Comparison of ENCODE assay signal across 1 cellular context in the genomic region with DNA sequence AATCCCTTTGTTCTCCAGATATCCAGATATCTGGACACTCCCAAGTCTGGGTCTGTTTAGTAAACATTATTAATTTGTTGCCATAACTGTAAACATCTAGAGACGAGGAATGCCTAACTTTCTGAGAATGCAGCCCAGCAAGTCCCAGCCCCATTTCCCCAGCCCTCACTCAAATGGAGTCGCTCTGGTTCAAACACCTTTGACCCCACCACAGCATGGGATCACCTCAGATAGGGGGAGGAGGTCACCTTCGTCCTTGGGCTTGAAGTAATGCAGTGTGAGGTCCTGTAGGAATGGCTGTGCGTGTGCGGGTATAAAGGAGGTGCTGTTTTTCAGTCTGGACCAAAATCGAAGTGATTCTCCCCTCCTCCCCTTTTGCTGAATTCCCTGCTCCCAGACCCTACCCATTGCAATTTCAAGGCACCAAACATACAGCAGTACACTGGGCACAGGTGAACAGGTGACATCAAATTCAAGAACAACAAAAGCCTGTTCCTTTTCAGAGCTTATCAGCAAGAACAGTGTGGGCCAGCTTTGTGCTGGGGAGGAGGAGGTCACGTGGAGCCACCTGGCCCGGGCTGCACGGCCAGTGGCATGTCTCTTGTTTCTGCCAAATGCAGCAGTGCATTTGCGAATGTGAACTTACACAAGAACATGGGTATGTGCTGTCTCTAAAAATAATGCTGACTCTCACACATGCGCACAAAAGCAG.
TF ChIP-seq lines count a peak whose summit lies in the region.

No MANE protein-coding gene starts in this region.

TF ChIP-seq in K562, 482 proteins besides CTCF, POLR2A, EP300 and RAD21:
- TF ChIP-seq SPI1 (IDR thresholded peaks at IDR 0.05; ENCODE audit: borderline replicate concordance, low read depth, low read length) (no peak), ZNF146 (CRISPR knock-in tag; IDR thresholded peaks at IDR 0.05; ENCODE audit: unreplicated experiment) (no peak), U2AF2 (optimal IDR thresholded peaks at IDR 0.05; ENCODE audit: low read depth, low read length) (no peak), SIN3B (IDR thresholded peaks at IDR 0.05; ENCODE audit: low read depth) (no peak), NRF1 (conservative IDR thresholded peaks at IDR 0.05 in 1 of 2, IDR thresholded peaks at IDR 0.05 in 1 of 2) (peak; percentile 29 to 36; a peak in 2 of 4 replicates), FOSL1 (tag; conservative IDR thresholded peaks at IDR 0.05) (no peak), LARP7 (IDR thresholded peaks at IDR 0.05) (no peak), RREB1 (CRISPR knock-in tag; IDR thresholded peaks at IDR 0.05) (no peak), ZBTB12 (CRISPR knock-in tag; IDR thresholded peaks at IDR 0.05) (no peak), USF2 (CRISPR knock-in tag; IDR thresholded peaks at IDR 0.05) (peak; percentile 71), POLR2B (IDR thresholded peaks at IDR 0.05; ENCODE audit: low read depth, partially characterized antibody) (no peak), GTF2E2 (tag; IDR thresholded peaks at IDR 0.05) (no peak), CBFA2T2 (conservative IDR thresholded peaks at IDR 0.05) (0 out of 2 replicates have a peak, but pooled peaks have one; percentile 17), BHLHE40 (IDR thresholded peaks at IDR 0.05; ENCODE audit: low read length) (0 out of 2 replicates have a peak, but pooled peaks have one; percentile 8), ZNF316 (IDR thresholded peaks at IDR 0.05) (0 out of 2 replicates have a peak, but pooled peaks have one; percentile 20), MAFF (IDR thresholded peaks at IDR 0.05; ENCODE audit: low read length) (no peak), NR2C2 (CRISPR knock-in tag; IDR thresholded peaks at IDR 0.05) (no peak), NR2C2 (tag; IDR thresholded peaks at IDR 0.05) (no peak), TFAM (CRISPR knock-in tag; conservative IDR thresholded peaks at IDR 0.05) (no peak), STAT5B (CRISPR knock-in tag; IDR thresholded peaks at IDR 0.05) (no peak), CBX2 (IDR thresholded peaks at IDR 0.05; ENCODE audit: insufficient read depth, low read length, poor library complexity, severe bottlenecking) (no peak), MTA2 (IDR thresholded peaks at IDR 0.05; ENCODE audit: low read depth) (no peak)
- TF ChIP-seq, protein P1, sequence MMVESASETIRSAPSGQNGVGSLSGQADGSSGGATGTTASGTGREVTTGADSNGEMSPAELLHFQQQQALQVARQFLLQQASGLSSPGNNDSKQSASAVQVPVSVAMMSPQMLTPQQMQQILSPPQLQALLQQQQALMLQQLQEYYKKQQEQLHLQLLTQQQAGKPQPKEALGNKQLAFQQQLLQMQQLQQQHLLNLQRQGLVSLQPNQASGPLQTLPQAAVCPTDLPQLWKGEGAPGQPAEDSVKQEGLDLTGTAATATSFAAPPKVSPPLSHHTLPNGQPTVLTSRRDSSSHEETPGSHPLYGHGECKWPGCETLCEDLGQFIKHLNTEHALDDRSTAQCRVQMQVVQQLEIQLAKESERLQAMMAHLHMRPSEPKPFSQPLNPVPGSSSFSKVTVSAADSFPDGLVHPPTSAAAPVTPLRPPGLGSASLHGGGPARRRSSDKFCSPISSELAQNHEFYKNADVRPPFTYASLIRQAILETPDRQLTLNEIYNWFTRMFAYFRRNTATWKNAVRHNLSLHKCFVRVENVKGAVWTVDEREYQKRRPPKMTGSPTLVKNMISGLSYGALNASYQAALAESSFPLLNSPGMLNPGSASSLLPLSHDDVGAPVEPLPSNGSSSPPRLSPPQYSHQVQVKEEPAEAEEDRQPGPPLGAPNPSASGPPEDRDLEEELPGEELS (CRISPR knock-in tag; IDR thresholded peaks at IDR 0.05; ENCODE audit: borderline replicate concordance): no peak
- TF ChIP-seq, protein P2, sequence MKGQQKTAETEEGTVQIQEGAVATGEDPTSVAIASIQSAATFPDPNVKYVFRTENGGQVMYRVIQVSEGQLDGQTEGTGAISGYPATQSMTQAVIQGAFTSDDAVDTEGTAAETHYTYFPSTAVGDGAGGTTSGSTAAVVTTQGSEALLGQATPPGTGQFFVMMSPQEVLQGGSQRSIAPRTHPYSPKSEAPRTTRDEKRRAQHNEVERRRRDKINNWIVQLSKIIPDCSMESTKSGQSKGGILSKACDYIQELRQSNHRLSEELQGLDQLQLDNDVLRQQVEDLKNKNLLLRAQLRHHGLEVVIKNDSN (CRISPR knock-in tag; IDR thresholded peaks at IDR 0.05): peak; percentile 58
- TF ChIP-seq, protein P3, sequence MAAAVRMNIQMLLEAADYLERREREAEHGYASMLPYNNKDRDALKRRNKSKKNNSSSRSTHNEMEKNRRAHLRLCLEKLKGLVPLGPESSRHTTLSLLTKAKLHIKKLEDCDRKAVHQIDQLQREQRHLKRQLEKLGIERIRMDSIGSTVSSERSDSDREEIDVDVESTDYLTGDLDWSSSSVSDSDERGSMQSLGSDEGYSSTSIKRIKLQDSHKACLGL (CRISPR knock-in tag; IDR thresholded peaks at IDR 0.05; ENCODE audit: borderline replicate concordance, poor library complexity, severe bottlenecking): no peak
